ENCODE assay signal across 8 cellular contexts in genomic region chr1:21818661-21819060, GRCh38. TPM values are rescaled to one million over a fixed set of nuclear protein-coding genes. Genes with fewer than 3 reads are reported as not detected.
DNase-seq lines count a peak whose midpoint lies in the region; ATAC-seq lines count a peak whose summit lies in the region.

No MANE protein-coding gene starts in this region.

- H3K36me3 ChIP-seq in CD4-positive, alpha-beta memory T cell (ENCODE audit: insufficient read depth, low read length): no peaks in the 10 kb centered on the region

- POLR2A ChIA-PET in CD4-positive, alpha-beta memory T cell (lab: Charles Lee; ENCODE audit: partially characterized antibody): no interaction called here

- H3K9me3 ChIP-seq in CD4-positive, alpha-beta memory T cell (ENCODE audit: control insufficient read depth in 1 of 2, low read length in 2 of 2): no peaks in the 10 kb centered on the region

- H3K9me3 Mint-ChIP-seq in CD4-positive, alpha-beta memory T cell: no peaks in the 10 kb centered on the region

- peak overlapping the region in 1 of 7 donors; percentile 65 for H3K27ac Mint-ChIP-seq in CD4-positive, alpha-beta memory T cell

- H3K4me1 Mint-ChIP-seq in CD4-positive, alpha-beta memory T cell: peaks cover 0 to 9% (median 4%) of the 10 kb centered on the region in 4 donors

- no peaks in the 10 kb centered on the region for H3K4me1 ChIP-seq in CD4-positive, alpha-beta memory T cell (ENCODE audit: insufficient read depth, low read length)

- peak in 4 of 5 donors; percentile 6 to 41 (median 20) for DNase-seq in CD4-positive, alpha-beta memory T cell
- DNase-seq in HuH-7 (ENCODE audit: low spot score) (peak; percentile 90), left ventricle myocardium superior (peak; percentile 56), posterior cingulate gyrus (no peak)
- DNase-seq in activated CD4-positive, alpha-beta T cell treated with anti-CD3 and anti-CD28 coated beads, Interleukin-2, amount 50 U/mL, for 1 hour: peak; percentile 14
- DNase-seq in stimulated activated naive CD8-positive, alpha-beta T cell treated with anti-CD3 and anti-CD28 coated beads, Interleukin-15, Interleukin-2, amounts not matched to agents 100 U/mL and 50 U/mL, for 24 hours: peak; percentile 39

- H3K36me3 Mint-ChIP-seq in CD4-positive, alpha-beta memory T cell: no peaks in the 10 kb centered on the region

- H3K4me3 ChIP-seq in CD4-positive, alpha-beta memory T cell (ENCODE audit: low read length in 2 of 2): no peak overlapping the region

- peaks cover 4 to 8% of the 10 kb centered on the region in 2 donors for H3K27me3 Mint-ChIP-seq in CD4-positive, alpha-beta memory T cell

- intact Hi-C loops in CD4-positive, alpha-beta memory T cell (cut with micrococcal nuclease): no loop called here
- intact Hi-C loops in left ventricle myocardium superior (cut with micrococcal nuclease) (no loop called here), posterior cingulate gyrus (cut with DNase I) (no loop called here)

- H3K27ac ChIP-seq in CD4-positive, alpha-beta memory T cell (ENCODE audit: low read depth, low read length): no peak overlapping the region

- ATAC-seq in left ventricle myocardium superior: peak; percentile 13
- ATAC-seq in stimulated activated naive CD8-positive, alpha-beta T cell treated with anti-CD3 and anti-CD28 coated beads, Interleukin-15, Interleukin-2, amounts not matched to agents 100 U/mL and 50 U/mL, for 24 hours: no peak
- ATAC-seq in HG03159 (IDR thresholded peaks at IDR 0.05; ENCODE audit: unreplicated experiment): no peak
- no peak for ATAC-seq in GM18519 (IDR thresholded peaks at IDR 0.05; ENCODE audit: low FRiP score, unreplicated experiment)

- H3K4me3 Mint-ChIP-seq in CD4-positive, alpha-beta memory T cell: no peak overlapping the region

- H3K27me3 ChIP-seq in CD4-positive, alpha-beta memory T cell (ENCODE audit: insufficient read depth, low read length): peaks cover 3% of the 10 kb centered on the region

- CTCF ChIA-PET in CD4-positive, alpha-beta memory T cell (lab: Charles Lee; ENCODE audit: partially characterized antibody): no interaction called here

RNA-seq across cellular contexts. Expression of gene LDLRAD2, which starts 6.6 kb away (rescaled TPM):
- not detected for total RNA-seq in CD4-positive, alpha-beta memory T cell
- polyA plus RNA-seq in CD4-positive, alpha-beta memory T cell: not detected
- 0.20 TPM for total RNA-seq in left ventricle myocardium superior

RNA-seq across cellular contexts. Expression of gene USP48, which starts 35.7 kb away (rescaled TPM):
- 100 to 1,000 TPM; 110 to 117 TPM for total RNA-seq in CD4-positive, alpha-beta memory T cell
- 10 to 100 TPM; 36.1 to 42.4 TPM for polyA plus RNA-seq in CD4-positive, alpha-beta memory T cell
- 40.3 TPM for total RNA-seq in left ventricle myocardium superior

Comparison
In these comparisons a context has a peak if more than half of its experiments do, and no peak if none do; other contexts are left out.
1. DNase-seq: peak in CD4-positive, alpha-beta memory T cell (4 of 5), HuH-7 (single experiment), activated CD4-positive, alpha-beta T cell treated with anti-CD3 and anti-CD28 coated beads, Interleukin-2, amount 50 U/mL, for 1 hour (single experiment), left ventricle myocardium superior (single experiment) and stimulated activated naive CD8-positive, alpha-beta T cell treated with anti-CD3 and anti-CD28 coated beads, Interleukin-15, Interleukin-2, amounts not matched to agents 100 U/mL and 50 U/mL, for 24 hours (single experiment); none in posterior cingulate gyrus (0 of 10).